ENCODE assay signal across 11 cellular contexts in the genomic region with DNA sequence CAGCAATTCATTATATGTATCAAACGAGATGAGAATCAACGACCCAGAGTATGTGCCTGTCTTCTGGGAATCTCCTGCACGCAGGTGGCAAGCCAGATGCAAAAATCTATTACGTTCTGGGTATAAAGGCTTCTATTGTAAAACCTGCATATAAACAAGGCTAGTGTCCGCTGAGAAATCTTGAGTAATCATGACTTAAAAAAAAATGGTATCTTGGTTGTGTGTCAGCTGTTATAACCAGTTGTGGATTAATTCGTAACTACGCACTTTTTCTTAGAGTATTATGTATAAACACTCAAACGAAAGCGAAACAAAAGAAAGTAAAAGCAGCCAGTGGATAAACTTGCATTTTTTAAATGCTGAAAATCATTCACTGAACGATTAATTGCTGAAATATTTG.
"Had no signal": no experiment of that assay in that cellular context is flagged by ENCODE, and none has a peak within 500 bp of the region (broad histone marks: within the 10 kb centered on the region; RNA-seq: fewer than 3 reads in every experiment).

No MANE protein-coding gene starts in this region.

- H3K27me3 ChIP-seq: esophagus squamous epithelium, right lobe of liver, suprapubic skin had no signal

- H3K27ac ChIP-seq: esophagus squamous epithelium, right lobe of liver, suprapubic skin had no signal

- H3K9me3 ChIP-seq: esophagus squamous epithelium, right lobe of liver, suprapubic skin had no signal

- H3K4me1 ChIP-seq: esophagus squamous epithelium, right lobe of liver, suprapubic skin had no signal

- H3K36me3 ChIP-seq: esophagus squamous epithelium, right lobe of liver, suprapubic skin had no signal

- H3K4me3 ChIP-seq: esophagus squamous epithelium, suprapubic skin had no signal

- ATAC-seq: activated CD8-positive, alpha-beta T cell treated with anti-CD3 and anti-CD28 coated beads for 36 hours; activated T-cell treated with anti-CD3 and anti-CD28 coated beads, Interleukin-2, amount 50 U/mL, for 4 hours; WTC11 had no signal

- DNase-seq: activated CD4-positive, alpha-beta T cell treated with anti-CD3 and anti-CD28 coated beads for 48 hours; activated CD8-positive, alpha-beta T cell treated with anti-CD3 and anti-CD28 coated beads for 36 hours; activated effector memory CD4-positive, alpha-beta T cell treated with Interleukin-2 at 50 U/mL for 16 hours; activated naive CD4-positive, alpha-beta T cell treated with anti-CD3 and anti-CD28 coated beads, Interleukin-2, amount 50 U/mL, for 16 hours; activated T-cell treated with anti-CD3 and anti-CD28 coated beads, Interleukin-2, amount 50 U/mL, for 4 hours; esophagus squamous epithelium; hippocampal formation; nucleus accumbens; right lobe of liver had no signal
